Comparison of ENCODE assay signal across 9 cellular contexts in the genomic region with DNA sequence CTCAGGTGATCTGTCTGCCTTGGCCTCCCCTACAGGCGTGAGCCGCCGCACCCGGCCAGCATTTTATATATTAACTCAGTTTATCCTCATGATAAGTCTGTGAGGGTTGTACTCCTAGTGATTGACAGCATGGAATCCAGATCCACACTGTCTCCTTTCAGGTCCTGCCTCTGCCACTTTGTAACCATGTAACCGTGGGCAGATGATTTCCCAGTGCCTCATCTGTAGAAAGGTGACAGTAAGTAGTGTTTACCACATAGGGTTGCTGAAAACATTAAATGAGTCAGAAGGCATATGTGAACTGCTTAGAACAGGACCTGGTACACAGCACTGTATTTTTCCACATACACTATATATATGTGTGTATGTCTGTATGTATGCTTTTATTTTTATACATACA. TPM values are rescaled to one million over a fixed set of nuclear protein-coding genes. Genes with fewer than 3 reads are reported as not detected.
A peak's percentile ranks its signal among the peaks of the same experiment; 100 is the strongest.
DNase-seq lines count a peak whose midpoint lies in the region; ATAC-seq and TF ChIP-seq lines count a peak whose summit lies in the region.
"Had no signal": no experiment of that assay in that cellular context is flagged by ENCODE, and none has a peak within 500 bp of the region (broad histone marks: within the 10 kb centered on the region; RNA-seq: fewer than 3 reads in every experiment).

No MANE protein-coding gene starts in this region.

- DNase-seq in activated CD4-positive, alpha-beta T cell treated with anti-CD3 and anti-CD28 coated beads for 36 hours: peak; percentile 53
- no peak for DNase-seq in activated CD4-positive, alpha-beta T cell treated with anti-CD3 and anti-CD28 coated beads for 1 hour
- DNase-seq in RKO (ENCODE audit: low spot score) (peak; percentile 64), endodermal cell (no peak), SKM-1 (lab: John Stamatoyannopoulos, UW; ENCODE audit: unreplicated experiment) (no peak), activated gamma-delta T cell treated with Interleukin-2 at 50 U/mL for 16 hours (no peak)

- no peaks in the 10 kb centered on the region for H3K4me1 ChIP-seq in endodermal cell (ENCODE audit: control insufficient read depth, insufficient read depth, low read length)

- H3K27me3 Mint-ChIP-seq in activated CD4-positive, alpha-beta T cell treated with anti-CD3 and anti-CD28 coated beads for 36 hours: no peaks in the 10 kb centered on the region
- H3K27me3 Mint-ChIP-seq in endodermal cell (ENCODE audit: insufficient read depth): peaks cover 11% of the 10 kb centered on the region
- H3K27me3 Mint-ChIP-seq in stimulated activated memory B cell treated with anti-CD40 and anti-IgM and Interleukin-4, amounts not matched to agents 10 μg/mL and 1 μg/mL and 100 μg/mL, for 72 hours: no peaks in the 10 kb centered on the region

- no peaks in the 10 kb centered on the region for H3K27me3 ChIP-seq in endodermal cell (ENCODE audit: control insufficient read depth, insufficient read depth, low read length, poor library complexity, severe bottlenecking)
- H3K27me3 ChIP-seq: cardiac muscle cell had no signal

- POLR2A ChIA-PET in activated CD4-positive, alpha-beta T cell treated with anti-CD3 and anti-CD28 coated beads for 36 hours (lab: Charles Lee): no interaction called here

- no peak overlapping the region for H3K4me3 ChIP-seq in endodermal cell (ENCODE audit: low read length)

- no peaks in the 10 kb centered on the region for H3K9me3 ChIP-seq in endodermal cell (ENCODE audit: control insufficient read depth, low read length)

- H3K27ac Mint-ChIP-seq in activated CD4-positive, alpha-beta T cell treated with anti-CD3 and anti-CD28 coated beads for 36 hours: peak overlapping the region; percentile 78
- H3K27ac Mint-ChIP-seq in endodermal cell: no peak overlapping the region
- peak overlapping the region; percentile 84 for H3K27ac Mint-ChIP-seq in stimulated activated memory B cell treated with anti-CD40 and anti-IgM and Interleukin-4, amounts not matched to agents 10 μg/mL and 1 μg/mL and 100 μg/mL, for 72 hours

- H3K4me3 Mint-ChIP-seq in activated CD4-positive, alpha-beta T cell treated with anti-CD3 and anti-CD28 coated beads for 36 hours: peak overlapping the region; percentile 73
- H3K4me3 Mint-ChIP-seq in endodermal cell: peak overlapping the region; percentile 24
- H3K4me3 Mint-ChIP-seq in stimulated activated memory B cell treated with anti-CD40 and anti-IgM and Interleukin-4, amounts not matched to agents 10 μg/mL and 1 μg/mL and 100 μg/mL, for 72 hours: peak overlapping the region; percentile 75

- no peaks in the 10 kb centered on the region for H3K9me3 Mint-ChIP-seq in activated CD4-positive, alpha-beta T cell treated with anti-CD3 and anti-CD28 coated beads for 36 hours (ENCODE audit: low read depth)
- H3K9me3 Mint-ChIP-seq in endodermal cell: no peaks in the 10 kb centered on the region
- H3K9me3 Mint-ChIP-seq in stimulated activated memory B cell treated with anti-CD40 and anti-IgM and Interleukin-4, amounts not matched to agents 10 μg/mL and 1 μg/mL and 100 μg/mL, for 72 hours: no peaks in the 10 kb centered on the region

- CTCF ChIA-PET in activated CD4-positive, alpha-beta T cell treated with anti-CD3 and anti-CD28 coated beads for 36 hours (lab: Charles Lee): no interaction called here

- 86 to 95% methylated on average over 1 to 5 of the region's 5 CpGs for WGBS in endodermal cell (ENCODE audit: insufficient coverage in 1 of 2, insufficient read length in 1 of 2), 2 experiments

- peak; percentile 47 for ATAC-seq in activated CD4-positive, alpha-beta T cell treated with anti-CD3 and anti-CD28 coated beads for 36 hours
- ATAC-seq in stimulated activated memory B cell treated with anti-CD40 and anti-IgM and Interleukin-4, amounts not matched to agents 10 μg/mL and 1 μg/mL and 100 μg/mL, for 72 hours: no peak
- ATAC-seq in HG03457 (IDR thresholded peaks at IDR 0.05; ENCODE audit: unreplicated experiment): no peak

- TF ChIP-seq CTCF in endodermal cell (conservative IDR thresholded peaks at IDR 0.05): no peak

- H3K36me3 Mint-ChIP-seq in activated CD4-positive, alpha-beta T cell treated with anti-CD3 and anti-CD28 coated beads for 36 hours (ENCODE audit: low read depth): no peaks in the 10 kb centered on the region
- peaks cover 5% of the 10 kb centered on the region for H3K36me3 Mint-ChIP-seq in endodermal cell (ENCODE audit: low read depth)
- H3K36me3 Mint-ChIP-seq in stimulated activated memory B cell treated with anti-CD40 and anti-IgM and Interleukin-4, amounts not matched to agents 10 μg/mL and 1 μg/mL and 100 μg/mL, for 72 hours: peaks cover 30% of the 10 kb centered on the region

- H3K9ac ChIP-seq in endodermal cell (ENCODE audit: extremely low read depth, low read length, poor library complexity, severe bottlenecking): no peak overlapping the region

- intact Hi-C loops in activated CD4-positive, alpha-beta T cell treated with anti-CD3 and anti-CD28 coated beads for 36 hours (cut with DNase I, micrococcal nuclease): loop anchor here in 1 of 2 experiments (5.0 kb wide), 1 partner anchor 40 kb away; the partner anchor contains the start of gene LRCH3

- peaks cover 11% of the 10 kb centered on the region for H3K36me3 ChIP-seq in endodermal cell (ENCODE audit: control insufficient read depth, insufficient read depth, low read length)

- no peak overlapping the region for H3K27ac ChIP-seq in endodermal cell (ENCODE audit: low read depth, low read length)
- H3K27ac ChIP-seq: cardiac muscle cell had no signal

- peaks cover 48% of the 10 kb centered on the region for H3K4me1 Mint-ChIP-seq in activated CD4-positive, alpha-beta T cell treated with anti-CD3 and anti-CD28 coated beads for 36 hours
- H3K4me1 Mint-ChIP-seq in endodermal cell: peaks cover 11% of the 10 kb centered on the region
- peaks cover 69% of the 10 kb centered on the region for H3K4me1 Mint-ChIP-seq in stimulated activated memory B cell treated with anti-CD40 and anti-IgM and Interleukin-4, amounts not matched to agents 10 μg/mL and 1 μg/mL and 100 μg/mL, for 72 hours

RNA-seq across cellular contexts. Expression of gene FYTTD1, which starts 2.4 kb away (rescaled TPM):
- 10 to 100 TPM; 20.7 to 25.6 TPM for total RNA-seq in activated CD4-positive, alpha-beta T cell treated with anti-CD3 and anti-CD28 coated beads for 36 hours
- total RNA-seq in endodermal cell: 10 to 100 TPM; 39.0 to 41.5 TPM
- 42.7 TPM for polyA plus RNA-seq in endodermal cell (2013, experiment 1 of 2)
- polyA plus RNA-seq in endodermal cell (2013, experiment 2 of 2): 38.0 TPM

RNA-seq across cellular contexts. Expression of gene RUBCN, which starts 15.4 kb away (rescaled TPM):
- 10 to 100 TPM; 22.7 to 23.4 TPM for total RNA-seq in activated CD4-positive, alpha-beta T cell treated with anti-CD3 and anti-CD28 coated beads for 36 hours
- total RNA-seq in endodermal cell: 10 to 100 TPM; 17.2 to 18.3 TPM
- polyA plus RNA-seq in endodermal cell (2013, experiment 1 of 2): 17.0 TPM
- 14.1 TPM for polyA plus RNA-seq in endodermal cell (2013, experiment 2 of 2)

RNA-seq across cellular contexts. Expression of gene LRCH3, which starts 38.9 kb away (rescaled TPM):
- 10 to 100 TPM; 43.6 to 77.5 TPM for total RNA-seq in activated CD4-positive, alpha-beta T cell treated with anti-CD3 and anti-CD28 coated beads for 36 hours
- total RNA-seq in endodermal cell: 10 to 100 TPM; 67.1 to 70.2 TPM
- 36.1 TPM for polyA plus RNA-seq in endodermal cell (2013, experiment 1 of 2)
- polyA plus RNA-seq in endodermal cell (2013, experiment 2 of 2): 37.5 TPM

Comparison
In these comparisons a context has a peak if more than half of its experiments do, and no peak if none do; other contexts are left out.
1. DNase-seq: peak in activated CD4-positive, alpha-beta T cell treated with anti-CD3 and anti-CD28 coated beads for 36 hours (single experiment) and RKO (single experiment); none in activated CD4-positive, alpha-beta T cell treated with anti-CD3 and anti-CD28 coated beads for 1 hour (single experiment), endodermal cell (single experiment), SKM-1 (single experiment) and activated gamma-delta T cell treated with Interleukin-2 at 50 U/mL for 16 hours (single experiment).
2. H3K4me3 Mint-ChIP-seq: peak in every context shown above with its lines; median percentile 75 in stimulated activated memory B cell treated with anti-CD40 and anti-IgM and Interleukin-4, amounts not matched to agents 10 μg/mL and 1 μg/mL and 100 μg/mL, for 72 hours; 73 in activated CD4-positive, alpha-beta T cell treated with anti-CD3 and anti-CD28 coated beads for 36 hours; 24 in endodermal cell.